Comparison of ENCODE assay signal across 14 cellular contexts in the genomic region with DNA sequence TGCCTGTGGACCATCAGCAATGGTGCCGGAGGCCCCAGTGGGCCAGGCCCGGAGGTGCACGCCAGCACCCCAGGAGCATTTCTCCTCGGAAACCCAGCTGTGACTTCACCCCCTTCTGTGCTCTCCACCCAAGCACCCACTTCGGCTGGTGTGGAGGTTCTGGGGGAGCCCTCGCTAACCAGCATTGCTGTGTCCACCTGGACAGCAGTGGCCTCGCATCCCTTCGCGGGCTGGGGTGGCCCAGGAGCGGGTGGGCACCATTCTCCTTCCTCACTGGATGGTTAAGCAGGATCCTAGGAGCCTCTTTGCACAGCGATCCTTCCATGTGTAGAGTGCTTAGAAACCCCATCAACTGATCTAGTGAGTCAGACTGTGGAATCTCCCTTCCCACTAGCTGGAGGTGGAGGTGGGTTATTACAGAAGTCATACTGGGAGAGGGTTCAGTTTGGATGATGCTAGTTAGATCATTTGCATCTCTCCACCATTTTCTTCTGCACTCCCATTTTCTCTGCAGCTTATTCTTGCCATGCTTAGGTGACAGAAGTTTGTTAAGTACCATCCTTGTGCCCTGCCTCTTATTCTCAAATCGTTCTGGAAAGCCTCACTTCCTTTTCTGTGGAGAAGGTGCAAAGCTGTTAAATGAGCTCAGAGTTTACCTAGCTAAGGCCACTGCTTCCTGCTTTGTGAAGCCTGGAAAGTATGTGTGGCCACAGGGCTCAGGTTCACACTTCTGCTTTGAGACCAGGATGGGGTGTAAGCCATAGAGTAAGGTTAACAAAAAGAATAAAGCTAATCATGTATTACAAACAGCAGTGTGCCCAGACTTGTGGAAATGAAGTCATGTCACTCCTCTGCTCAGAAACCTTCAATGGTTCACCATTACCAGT. TPM values are rescaled to one million over a fixed set of nuclear protein-coding genes. Genes with fewer than 3 reads are reported as not detected.
DNase-seq lines count a peak whose midpoint lies in the region; ATAC-seq and TF ChIP-seq lines count a peak whose summit lies in the region.
"Had no signal": no experiment of that assay in that cellular context is flagged by ENCODE, and none has a peak within 500 bp of the region (broad histone marks: within the 10 kb centered on the region; RNA-seq: fewer than 3 reads in every experiment).

No MANE protein-coding gene starts in this region.

- H2AFZ ChIP-seq in GM23248, result no peak overlapping the region

- peak; percentile 15 for DNase-seq in GM12865 (ENCODE audit: low read depth)
- DNase-seq in T-helper 2 cell treated with Interferon-gamma antibody and Interleukin-4, amounts not matched to agents 5 μg/mL and 100 μg/mL, for 36 hours (ENCODE audit: low spot score), result peak; percentile 18
- DNase-seq in kidney glomerular epithelial cell (lab: John Stamatoyannopoulos, UW), result peak; percentile 21
- no peak for DNase-seq in endodermal cell
- no peak for DNase-seq in GM23248
- DNase-seq in suprapubic skin (ENCODE audit: low spot score in 2 of 2), result no peak
- DNase-seq: adrenal gland, BE2C, DMS79, left cardiac atrium had no signal

- H3K36me3 ChIP-seq in endodermal cell (ENCODE audit: control insufficient read depth, insufficient read depth, low read length) (no peaks in the 10 kb centered on the region), GM23248 (ENCODE audit: low read depth) (no peaks in the 10 kb centered on the region; the same call in 1 of the 2 replicates), suprapubic skin (peaks cover 29% of the 10 kb centered on the region)
- H3K36me3 ChIP-seq: adrenal gland, BE2C had no signal

- peak; percentile 71 for ATAC-seq in GM21717 (IDR thresholded peaks at IDR 0.05; ENCODE audit: unreplicated experiment)
- no peak for ATAC-seq in HG02981 (IDR thresholded peaks at IDR 0.05; ENCODE audit: unreplicated experiment)
- ATAC-seq: left cardiac atrium had no signal

- H3K27ac ChIP-seq in endodermal cell (ENCODE audit: low read depth, low read length) (no peak overlapping the region), GM23248 (no peak overlapping the region), suprapubic skin (no peak overlapping the region)
- H3K27ac ChIP-seq: adrenal gland, SK-N-MC, tibial nerve had no signal

- H3K27ac Mint-ChIP-seq in T-helper 2 cell treated with Interferon-gamma antibody and Interleukin-4, amounts not matched to agents 5 μg/mL and 100 μg/mL, for 36 hours, result no peak overlapping the region
- no peak overlapping the region for H3K27ac Mint-ChIP-seq in endodermal cell

- H3K4me3 ChIP-seq in GM12865 (ENCODE audit: low read depth, low read length), result no peak overlapping the region
- no peak overlapping the region for H3K4me3 ChIP-seq in endodermal cell (ENCODE audit: low read length)
- H3K4me3 ChIP-seq in GM23248, result no peak overlapping the region
- H3K4me3 ChIP-seq in suprapubic skin, result no peak overlapping the region
- H3K4me3 ChIP-seq: adrenal gland, SK-N-MC, tibial nerve had no signal

- no peaks in the 10 kb centered on the region for H4K20me1 ChIP-seq in GM23248 (ENCODE audit: insufficient read depth)

- in situ Hi-C loops in GM23248 (cut with MboI), result no loop called here

- no peak for TF ChIP-seq POLR2A in suprapubic skin (IDR thresholded peaks at IDR 0.05)

- H3K9me2 ChIP-seq in GM23248 (ENCODE audit: insufficient read depth), result no peaks in the 10 kb centered on the region

- no peak overlapping the region for H3K9ac ChIP-seq in endodermal cell (ENCODE audit: extremely low read depth, low read length, poor library complexity, severe bottlenecking)
- H3K9ac ChIP-seq in GM23248, result no peak overlapping the region

- H3K4me1 Mint-ChIP-seq in T-helper 2 cell treated with Interferon-gamma antibody and Interleukin-4, amounts not matched to agents 5 μg/mL and 100 μg/mL, for 36 hours (ENCODE audit: low read depth), result peaks cover 19% of the 10 kb centered on the region
- peaks cover 4% of the 10 kb centered on the region for H3K4me1 Mint-ChIP-seq in endodermal cell

- H3K9me3 Mint-ChIP-seq in T-helper 2 cell treated with Interferon-gamma antibody and Interleukin-4, amounts not matched to agents 5 μg/mL and 100 μg/mL, for 36 hours, result peaks cover 4% of the 10 kb centered on the region
- H3K9me3 Mint-ChIP-seq in endodermal cell, result no peaks in the 10 kb centered on the region

- no peaks in the 10 kb centered on the region for H3K79me2 ChIP-seq in GM23248 (ENCODE audit: insufficient read depth)

- no peak for TF ChIP-seq EP300 in suprapubic skin (IDR thresholded peaks at IDR 0.05)

- no peaks in the 10 kb centered on the region for H3K9me3 ChIP-seq in endodermal cell (ENCODE audit: control insufficient read depth, low read length)
- no peaks in the 10 kb centered on the region for H3K9me3 ChIP-seq in GM23248 (ENCODE audit: low read depth)
- H3K9me3 ChIP-seq in suprapubic skin, result no peaks in the 10 kb centered on the region
- H3K9me3 ChIP-seq: adrenal gland, BE2C, tibial nerve had no signal

- no peaks in the 10 kb centered on the region for H3F3A ChIP-seq in GM23248 (ENCODE audit: insufficient read depth)

- H3K4me3 Mint-ChIP-seq in T-helper 2 cell treated with Interferon-gamma antibody and Interleukin-4, amounts not matched to agents 5 μg/mL and 100 μg/mL, for 36 hours, result no peak overlapping the region
- no peak overlapping the region for H3K4me3 Mint-ChIP-seq in endodermal cell

- TF ChIP-seq CTCF in GM12865 (IDR thresholded peaks at IDR 0.05; ENCODE audit: insufficient read depth, low read depth, low read length, missing control alignments) (no peak), endodermal cell (conservative IDR thresholded peaks at IDR 0.05) (no peak), suprapubic skin (IDR thresholded peaks at IDR 0.05) (no peak)

- peaks cover 21% of the 10 kb centered on the region for H3K36me3 Mint-ChIP-seq in T-helper 2 cell treated with Interferon-gamma antibody and Interleukin-4, amounts not matched to agents 5 μg/mL and 100 μg/mL, for 36 hours (ENCODE audit: low read depth)
- no peaks in the 10 kb centered on the region for H3K36me3 Mint-ChIP-seq in endodermal cell (ENCODE audit: low read depth)

- WGBS in endodermal cell (ENCODE audit: insufficient coverage in 1 of 2, insufficient read length in 1 of 2), 2 experiments, result 88 to 94% methylated on average over 2 to 12 of the region's 12 CpGs
- WGBS in GM23248 (ENCODE audit: low coverage in 1 of 2, low lambda C conversion rate in 2 of 2, missing lambda C conversion rate in 2 of 2), 2 experiments, result 93 to 94% methylated on average over 12 of the region's 12 CpGs
- WGBS in suprapubic skin, result 91% methylated on average over 8 of the region's 12 CpGs

- H3K4me1 ChIP-seq in endodermal cell (ENCODE audit: control insufficient read depth, insufficient read depth, low read length) (no peaks in the 10 kb centered on the region), GM23248 (ENCODE audit: insufficient read depth) (no peaks in the 10 kb centered on the region), suprapubic skin (no peaks in the 10 kb centered on the region)
- H3K4me1 ChIP-seq: adrenal gland, BE2C, tibial nerve had no signal

- no peak overlapping the region for H3K4me2 ChIP-seq in GM23248 (ENCODE audit: unreplicated experiment)

- H3K27me3 ChIP-seq in endodermal cell (ENCODE audit: control insufficient read depth, insufficient read depth, low read length, poor library complexity, severe bottlenecking), result no peaks in the 10 kb centered on the region
- no peaks in the 10 kb centered on the region for H3K27me3 ChIP-seq in GM23248 (replicated peaks; ENCODE audit: insufficient read depth)
- H3K27me3 ChIP-seq in suprapubic skin, result no peaks in the 10 kb centered on the region
- H3K27me3 ChIP-seq: adrenal gland, BE2C, tibial nerve had no signal

- no peaks in the 10 kb centered on the region for H3K27me3 Mint-ChIP-seq in T-helper 2 cell treated with Interferon-gamma antibody and Interleukin-4, amounts not matched to agents 5 μg/mL and 100 μg/mL, for 36 hours (ENCODE audit: low read depth)
- no peaks in the 10 kb centered on the region for H3K27me3 Mint-ChIP-seq in endodermal cell (ENCODE audit: insufficient read depth)

RNA-seq across cellular contexts. Expression of a gene that starts 32.3 kb away (rescaled TPM):
- 1 to 10 TPM; 2.2 to 2.5 TPM for total RNA-seq in endodermal cell
- polyA plus RNA-seq in endodermal cell (2013, experiment 1 of 2), result 2.8 TPM
- polyA plus RNA-seq in endodermal cell (2013, experiment 2 of 2), result 3.1 TPM
- 1.2 and 2.3 TPM in 2 replicates for total RNA-seq in GM23248 (2014; rRNA removed; shearing (Covaris generic))
- polyA plus RNA-seq in GM23248 (2016; fragmentation: Nextera tagmentation; extraction: Ambion mirVana), result 1.1 and 1.4 TPM in 2 replicates
- 1 to 10 TPM; 1.8 to 6.7 (median 2.8) TPM for total RNA-seq in suprapubic skin

Comparison
In these comparisons a context has a peak if more than half of its experiments do, and no peak if none do; other contexts are left out.
1. DNase-seq: peak in GM12865 (single experiment), T-helper 2 cell treated with Interferon-gamma antibody and Interleukin-4, amounts not matched to agents 5 μg/mL and 100 μg/mL, for 36 hours (single experiment) and kidney glomerular epithelial cell (single experiment); none in endodermal cell (single experiment), GM23248 (single experiment) and suprapubic skin (0 of 2).